ENCODE assay signal across 8 cellular contexts in the genomic region with DNA sequence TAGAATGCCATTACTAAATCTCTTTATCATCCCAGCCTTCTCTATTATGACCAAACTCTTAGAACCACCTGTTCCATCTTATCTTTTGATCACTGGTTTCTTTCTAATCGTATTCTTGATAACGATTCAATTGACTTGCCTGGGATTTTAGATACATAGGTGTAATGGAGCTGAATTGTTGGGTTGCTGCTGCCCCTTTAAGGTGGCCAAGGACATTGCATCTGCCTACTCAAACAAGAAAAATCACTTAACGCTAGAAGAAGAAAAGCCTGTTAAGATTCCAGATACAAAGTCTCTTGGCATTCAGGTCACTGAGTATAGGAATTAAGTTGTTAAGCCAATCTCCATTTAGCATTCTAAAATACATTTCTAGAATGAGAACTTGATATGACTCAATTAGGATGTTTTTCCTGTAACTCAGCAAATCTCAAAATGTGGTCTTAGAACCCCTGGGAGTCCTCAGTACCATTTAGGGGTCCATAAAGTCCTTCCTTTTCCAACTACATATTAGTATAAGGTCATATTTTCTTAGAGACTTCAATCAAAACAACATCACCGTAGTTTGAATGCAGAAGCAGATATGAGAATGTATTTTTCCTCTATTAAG. TPM values are rescaled to one million over a fixed set of nuclear protein-coding genes. Genes with fewer than 3 reads are reported as not detected.
DNase-seq lines count a peak whose midpoint lies in the region; ATAC-seq, FAIRE-seq and TF ChIP-seq lines count a peak whose summit lies in the region.

No MANE protein-coding gene starts in this region.

- FAIRE-seq in islet of Langerhans (lab: Jason Lieb, UNC), result peak; percentile 33

- peak; percentile 37 to 77 (median 61) for TF ChIP-seq CTCF in body of pancreas (IDR thresholded peaks at IDR 0.05)

- DNase-seq in CD4-positive, CD25-positive, alpha-beta regulatory T cell, result peak in 2 of 3 donors; percentile 9 to 48
- DNase-seq in NCI-H460 (ENCODE audit: extremely low read depth, low read depth) (peak; percentile 52), body of pancreas (peak; percentile 33 to 56 (median 46)), superior temporal gyrus (ENCODE audit: extremely low spot score) (peak; percentile 74), NCI-H187 (lab: John Stamatoyannopoulos, UW) (no peak)

- no peaks in the 10 kb centered on the region for H3K27me3 ChIP-seq in CD4-positive, CD25-positive, alpha-beta regulatory T cell (ENCODE audit: control insufficient read depth, insufficient read depth, low read length)
- no peaks in the 10 kb centered on the region for H3K27me3 ChIP-seq in body of pancreas

- peaks cover 3% of the 10 kb centered on the region for H3K36me3 Mint-ChIP-seq in CD4-positive, CD25-positive, alpha-beta regulatory T cell

- H3K27ac ChIP-seq in CD4-positive, CD25-positive, alpha-beta regulatory T cell (ENCODE audit: insufficient read depth, low read length, poor library complexity, severe bottlenecking), result no peak overlapping the region
- H3K27ac ChIP-seq in body of pancreas, result no peak overlapping the region

- peaks cover 0 to 5% (median 0%) of the 10 kb centered on the region in 7 donors for H3K9me3 Mint-ChIP-seq in CD4-positive, CD25-positive, alpha-beta regulatory T cell

- no peak overlapping the region for H3K4me3 ChIP-seq in CD4-positive, CD25-positive, alpha-beta regulatory T cell (ENCODE audit: low read depth, low read length)
- no peak overlapping the region for H3K4me3 ChIP-seq in body of pancreas

- 9 to 12% methylated on average over 4 of the region's 4 CpGs for WGBS in body of pancreas, 2 donors

- no peak for TF ChIP-seq POLR2A in body of pancreas (IDR thresholded peaks at IDR 0.05)

- no peak overlapping the region for H3K27ac Mint-ChIP-seq in CD4-positive, CD25-positive, alpha-beta regulatory T cell

- H3K4me3 Mint-ChIP-seq in CD4-positive, CD25-positive, alpha-beta regulatory T cell, result no peak overlapping the region

- peaks cover 19% of the 10 kb centered on the region for H3K27me3 Mint-ChIP-seq in CD4-positive, CD25-positive, alpha-beta regulatory T cell

- no peaks in the 10 kb centered on the region for H3K36me3 ChIP-seq in CD4-positive, CD25-positive, alpha-beta regulatory T cell (ENCODE audit: control insufficient read depth, insufficient read depth, low read length)
- no peaks in the 10 kb centered on the region for H3K36me3 ChIP-seq in body of pancreas (replicated peaks in 1 of 2; ENCODE audit: insufficient read depth in 1 of 2, low read depth in 2 of 2)

- intact Hi-C loops in body of pancreas (cut with DNase I), result no loop called here

- no peak for ATAC-seq in CD4-positive, CD25-positive, alpha-beta regulatory T cell (ENCODE audit: low read depth in 2 of 2)
- ATAC-seq in GM19351 (IDR thresholded peaks at IDR 0.05; ENCODE audit: unreplicated experiment), result peak; percentile 85
- ATAC-seq in body of pancreas, result peak; percentile 78
- no peak for ATAC-seq in HG03521 (IDR thresholded peaks at IDR 0.05; ENCODE audit: unreplicated experiment)

- H3K4me1 ChIP-seq in CD4-positive, CD25-positive, alpha-beta regulatory T cell (ENCODE audit: control insufficient read depth, insufficient read depth, low read length, poor library complexity, severe bottlenecking), result no peaks in the 10 kb centered on the region
- peaks cover 14% of the 10 kb centered on the region for H3K4me1 ChIP-seq in body of pancreas

- no peaks in the 10 kb centered on the region for H3K4me1 Mint-ChIP-seq in CD4-positive, CD25-positive, alpha-beta regulatory T cell

- H3K9me3 ChIP-seq in CD4-positive, CD25-positive, alpha-beta regulatory T cell (ENCODE audit: control insufficient read depth in 2 of 2, low read length in 2 of 2), result no peaks in the 10 kb centered on the region
- no peaks in the 10 kb centered on the region for H3K9me3 ChIP-seq in body of pancreas

RNA-seq across cellular contexts. Expression of a gene that starts 12.4 kb away (rescaled TPM):
- 1.1 TPM for total RNA-seq in CD4-positive, CD25-positive, alpha-beta regulatory T cell
- under 1 TPM in 3 of 4 donors, not detected in 1; 0.17 to 0.47 (median 0.17) TPM for polyA plus RNA-seq in CD4-positive, CD25-positive, alpha-beta regulatory T cell
- 0.07 TPM in 1 of 2 replicates, not detected in the other for total RNA-seq in NCI-H460 (2014; rRNA removed; shearing (Covaris generic))
- not detected in 2 replicates for polyA plus RNA-seq in NCI-H460 (2014; cell fraction: nucleus; rRNA removed)
- total RNA-seq in body of pancreas, result 10 to 100 TPM in 1 of 2 donors, 1 to 10 TPM in 1; 7.5 to 13.2 TPM

Comparison
In these comparisons a context has a peak if more than half of its experiments do, and no peak if none do; other contexts are left out.
1. ATAC-seq: peak in GM19351 (single experiment) and body of pancreas (single experiment); none in CD4-positive, CD25-positive, alpha-beta regulatory T cell (0 of 2) and HG03521 (single experiment).
2. DNase-seq: peak in CD4-positive, CD25-positive, alpha-beta regulatory T cell (2 of 3), NCI-H460 (single experiment), body of pancreas (4 of 4) and superior temporal gyrus (single experiment); none in NCI-H187 (0 of 2).